Comparison of ENCODE assay signal across 21 cellular contexts in the genomic region with DNA sequence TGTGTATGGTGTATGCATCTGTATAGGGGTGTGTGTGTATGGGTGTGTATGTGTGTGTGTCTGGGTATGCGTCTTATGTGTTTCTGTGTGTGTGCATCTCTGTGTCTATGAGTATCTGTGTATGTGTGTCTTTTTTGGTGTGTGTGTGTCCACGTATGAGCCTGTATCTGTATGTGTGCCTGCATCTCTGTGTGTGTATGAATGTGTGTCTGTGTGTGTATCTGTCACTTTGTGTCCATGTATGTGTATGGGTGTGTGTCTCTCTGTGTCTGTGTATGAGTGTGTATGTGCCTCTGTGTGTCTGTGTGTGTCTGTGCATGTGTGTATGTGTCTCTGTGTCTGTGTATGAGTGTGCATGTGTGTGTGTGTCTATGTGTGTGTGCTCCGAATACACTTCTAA.
"Had no signal": no experiment of that assay in that cellular context is flagged by ENCODE, and none has a peak within 500 bp of the region (broad histone marks: within the 10 kb centered on the region; RNA-seq: fewer than 3 reads in every experiment).

No MANE protein-coding gene starts in this region.

- H3K36me3 ChIP-seq: SJSA1 had no signal

- FAIRE-seq: RCC 7860 had no signal

- DNase-seq: KBM-7, NCI-H1092, NCI-H1105 treated with DMSO at 0.1 percent for 48 hours, NCI-H1417 treated with DMSO at 0.1 percent for 48 hours, NCI-H146, NCI-H1694 treated with DMSO at 0.1 percent for 48 hours, NCI-H1930, NCI-H2081, NCI-H2107, NCI-H2227 treated with DMSO at 0.1 percent for 48 hours, NCI-H446, NCI-H510A, NCI-H524 treated with DMSO at 0.1 percent for 48 hours, NCI-H69, NCI-H774, Right ventricle myocardium superior, RPMI8226, SIG-M5 had no signal

- H3K4me3 ChIP-seq: SJSA1, SK-N-MC had no signal

- H3K4me1 ChIP-seq: SJSA1 had no signal

- H3K27ac ChIP-seq: SJSA1, SK-N-MC had no signal

- H3K9me3 ChIP-seq: SJSA1 had no signal
